Comparison of ENCODE assay signal across 13 cellular contexts in genomic region chr1:65791396-65791795, GRCh38. TPM values are rescaled to one million over a fixed set of nuclear protein-coding genes. Genes with fewer than 3 reads are reported as not detected.
A peak's percentile ranks its signal among the peaks of the same experiment; 100 is the strongest.
DNase-seq lines count a peak whose midpoint lies in the region; TF ChIP-seq lines count a peak whose summit lies in the region.
"Had no signal": no experiment of that assay in that cellular context is flagged by ENCODE, and none has a peak within 500 bp of the region (broad histone marks: within the 10 kb centered on the region; RNA-seq: fewer than 3 reads in every experiment).

No MANE protein-coding gene starts in this region.

- no peak overlapping the region for H3K4me3 ChIP-seq in NB4 (ENCODE audit: low read depth, low read length)
- H3K4me3 ChIP-seq in fibroblast of villous mesenchyme (ENCODE audit: low read depth, low read length), result no peak overlapping the region

- DNase-seq in EH (ENCODE audit: low read depth) (peak; percentile 34), NB4 (ENCODE audit: low read depth) (peak; percentile 33), fibroblast of villous mesenchyme (ENCODE audit: low read depth) (peak; percentile 61), pons (ENCODE audit: low spot score) (peak; percentile 17), NCI-H2227 (lab: John Stamatoyannopoulos, UW; ENCODE audit: unreplicated experiment) (no peak), NCI-H1092 (lab: John Stamatoyannopoulos, UW) (no peak)
- no peak for DNase-seq in stimulated activated CD4-positive, alpha-beta T cell treated with anti-CD3 and anti-CD28 coated beads, Interleukin-4, amount 100 ng/mL, for 4 hours
- DNase-seq: activated CD8-positive, alpha-beta memory T cell treated with anti-CD3 and anti-CD28 coated beads for 24 hours; activated effector memory CD4-positive, alpha-beta T cell treated with Interleukin-2 at 50 U/mL for 16 hours; erythroblast; GOT3; NCI-H1105 treated with DMSO at 0.1 percent for 48 hours; SK-N-SH had no signal

- TF ChIP-seq CTCF in NB4 (IDR thresholded peaks at IDR 0.05; ENCODE audit: low read depth, low read length) (no peak), fibroblast of villous mesenchyme (IDR thresholded peaks at IDR 0.05; ENCODE audit: insufficient read depth, low read depth, low read length) (no peak)

- TF ChIP-seq POLR2A in NB4 (IDR thresholded peaks at IDR 0.05; ENCODE audit: extremely low read depth, insufficient read length), result no peak

RNA-seq across cellular contexts. Expression of gene PDE4B, which starts 1.3 kb away (rescaled TPM):
- total RNA-seq in fibroblast of villous mesenchyme, result 51.0 and 52.8 TPM in 2 replicates

Comparison
In these comparisons a context has a peak if more than half of its experiments do, and no peak if none do; other contexts are left out.
1. DNase-seq: peak in EH (single experiment), NB4 (single experiment), fibroblast of villous mesenchyme (single experiment) and pons (single experiment); none in NCI-H2227 (single experiment), NCI-H1092 (single experiment) and stimulated activated CD4-positive, alpha-beta T cell treated with anti-CD3 and anti-CD28 coated beads, Interleukin-4, amount 100 ng/mL, for 4 hours (0 of 2).